1 cellular context compared by ENCODE assay signal in the genomic region with DNA sequence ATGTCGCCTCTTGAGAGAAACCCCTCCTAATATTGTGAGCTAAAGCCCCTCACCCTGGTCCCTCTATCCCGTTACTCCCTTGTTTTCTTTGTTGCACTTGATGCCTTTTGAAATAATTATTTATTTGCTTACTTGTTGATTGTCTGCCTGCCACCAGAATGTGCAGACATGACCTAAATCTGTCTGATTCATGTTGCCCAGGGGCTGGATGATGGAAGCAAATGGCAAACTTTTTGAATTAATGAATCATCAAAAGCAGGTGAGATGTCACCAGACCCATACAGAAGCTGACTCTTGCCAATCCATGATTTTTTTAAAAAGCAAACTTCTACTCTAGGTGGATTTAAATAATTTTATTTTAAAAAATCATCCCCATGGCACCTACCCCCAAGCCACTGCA.
TF ChIP-seq lines count a peak whose summit lies in the region.

No MANE protein-coding gene starts in this region.

TF ChIP-seq in K562, 482 proteins besides CTCF, POLR2A, EP300 and RAD21 (continued from another document):
- TF ChIP-seq, protein P1, sequence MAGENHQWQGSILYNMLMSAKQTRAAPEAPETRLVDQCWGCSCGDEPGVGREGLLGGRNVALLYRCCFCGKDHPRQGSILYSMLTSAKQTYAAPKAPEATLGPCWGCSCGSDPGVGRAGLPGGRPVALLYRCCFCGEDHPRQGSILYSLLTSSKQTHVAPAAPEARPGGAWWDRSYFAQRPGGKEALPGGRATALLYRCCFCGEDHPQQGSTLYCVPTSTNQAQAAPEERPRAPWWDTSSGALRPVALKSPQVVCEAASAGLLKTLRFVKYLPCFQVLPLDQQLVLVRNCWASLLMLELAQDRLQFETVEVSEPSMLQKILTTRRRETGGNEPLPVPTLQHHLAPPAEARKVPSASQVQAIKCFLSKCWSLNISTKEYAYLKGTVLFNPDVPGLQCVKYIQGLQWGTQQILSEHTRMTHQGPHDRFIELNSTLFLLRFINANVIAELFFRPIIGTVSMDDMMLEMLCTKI (IDR thresholded peaks at IDR 0.05; ENCODE audit: partially characterized antibody) = no peak
- TF ChIP-seq, protein P2, sequence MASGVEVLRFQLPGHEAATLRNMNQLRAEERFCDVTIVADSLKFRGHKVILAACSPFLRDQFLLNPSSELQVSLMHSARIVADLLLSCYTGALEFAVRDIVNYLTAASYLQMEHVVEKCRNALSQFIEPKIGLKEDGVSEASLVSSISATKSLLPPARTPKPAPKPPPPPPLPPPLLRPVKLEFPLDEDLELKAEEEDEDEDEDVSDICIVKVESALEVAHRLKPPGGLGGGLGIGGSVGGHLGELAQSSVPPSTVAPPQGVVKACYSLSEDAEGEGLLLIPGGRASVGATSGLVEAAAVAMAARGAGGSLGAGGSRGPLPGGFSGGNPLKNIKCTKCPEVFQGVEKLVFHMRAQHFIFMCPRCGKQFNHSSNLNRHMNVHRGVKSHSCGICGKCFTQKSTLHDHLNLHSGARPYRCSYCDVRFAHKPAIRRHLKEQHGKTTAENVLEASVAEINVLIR (CRISPR knock-in tag; IDR thresholded peaks at IDR 0.05) = no peak
- TF ChIP-seq ZNF436 (CRISPR knock-in tag; IDR thresholded peaks at IDR 0.05) = no peak
TF ChIP-seq in K562: peak in this region for 0.
